ENCODE assay signal across 8 cellular contexts in the genomic region with DNA sequence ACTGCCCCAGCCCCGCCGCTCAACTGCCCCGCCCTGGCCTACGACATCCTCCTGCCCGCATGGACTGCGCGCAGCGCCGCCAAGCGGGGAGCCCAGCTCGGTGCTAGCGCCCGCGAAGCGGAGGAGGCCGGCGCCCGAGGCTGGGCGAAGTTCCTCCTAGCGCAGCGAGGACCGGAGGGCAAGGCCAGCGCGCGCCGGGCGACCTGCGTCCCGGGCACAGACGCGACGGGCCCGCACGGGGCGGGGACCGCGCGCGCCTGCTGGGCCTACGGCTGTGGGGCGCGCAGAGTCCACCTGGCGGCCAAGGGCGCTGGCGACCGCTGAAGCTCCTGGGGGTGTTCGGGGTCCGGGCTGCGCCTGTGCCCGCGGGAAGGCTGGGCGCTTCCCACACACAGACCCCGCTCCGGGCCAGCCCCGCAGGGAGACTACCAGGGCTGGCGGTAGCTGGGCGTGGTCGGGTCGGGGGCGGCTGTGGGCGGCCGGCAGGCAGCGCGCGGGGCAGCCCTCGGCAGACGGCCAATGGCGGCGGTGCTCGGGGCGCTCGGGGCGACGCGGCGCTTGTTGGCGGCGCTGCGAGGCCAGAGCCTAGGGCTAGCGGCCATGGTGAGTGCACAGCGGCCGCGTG. TPM values are rescaled to one million over a fixed set of nuclear protein-coding genes. Genes with fewer than 3 reads are reported as not detected.
DNase-seq lines count a peak whose midpoint lies in the region; ATAC-seq and TF ChIP-seq lines count a peak whose summit lies in the region.

A gene (plus strand): TSS at position 511 of the 625 bp plus-strand sequence. CDS start 9 bp downstream, at position 520.

- peak within 1 kb of the TSS; percentile 90 for H3K4me3 ChIP-seq in BE2C (ENCODE audit: low read depth, low read length)
- H3K4me3 ChIP-seq in kidney epithelial cell (ENCODE audit: low read depth, low read length), result peak within 1 kb of the TSS; percentile 80

- H3K36me3 Mint-ChIP-seq in central memory CD8-positive, alpha-beta T cell (ENCODE audit: insufficient read depth), result peaks cover 18% of the 10 kb centered on the region

- no peaks in the 10 kb centered on the region for H3K9me3 Mint-ChIP-seq in central memory CD8-positive, alpha-beta T cell

- H3K4me1 ChIP-seq in BE2C, result no peaks in the 10 kb centered on the region

- ATAC-seq in HG03378 (IDR thresholded peaks at IDR 0.05; ENCODE audit: unreplicated experiment), result peak; percentile 52
- ATAC-seq in activated CD4-positive, CD25-positive, alpha-beta regulatory T cell treated with anti-CD3 and anti-CD28 coated beads, Interleukin-2, amount 50 U/mL, for 24 hours, result peak; percentile 87 to 91
- ATAC-seq in central memory CD8-positive, alpha-beta T cell (replicated peaks; ENCODE audit: extremely low read depth, poor library complexity, severe bottlenecking), result peak; percentile 90

- H3K4me3 Mint-ChIP-seq in central memory CD8-positive, alpha-beta T cell, result peak within 1 kb of the TSS; percentile 93

- peak; percentile 80 for TF ChIP-seq CTCF in BE2C (IDR thresholded peaks at IDR 0.05; ENCODE audit: low read depth, low read length)
- TF ChIP-seq CTCF in kidney epithelial cell (IDR thresholded peaks at IDR 0.05; ENCODE audit: insufficient read depth, low read length, poor library complexity, severe bottlenecking), result peak; percentile 78

- DNase-seq in BE2C (peak; percentile 97), NCI-H446 treated with DMSO at 0.1 percent for 48 hours (lab: John Stamatoyannopoulos, UW) (peak; percentile 74), kidney epithelial cell (ENCODE audit: low read depth) (peak; percentile 45)
- DNase-seq in central memory CD8-positive, alpha-beta T cell (ENCODE audit: low spot score in 2 of 2), result peak; percentile 91 to 93
- peak; percentile 95 for DNase-seq in stimulated activated CD4-positive, alpha-beta T cell treated with anti-CD3 and anti-CD28 coated beads, Interleukin-15, amount 100 ng/mL, for 24 hours

- no peaks in the 10 kb centered on the region for H3K36me3 ChIP-seq in BE2C
- H3K36me3 ChIP-seq in kidney epithelial cell (ENCODE audit: control insufficient read depth, insufficient read depth, low read length), result no peaks in the 10 kb centered on the region

- peak within 1 kb of the TSS; percentile 94 for H3K27ac Mint-ChIP-seq in central memory CD8-positive, alpha-beta T cell (ENCODE audit: low read depth)

- no peaks in the 10 kb centered on the region for H3K27me3 Mint-ChIP-seq in central memory CD8-positive, alpha-beta T cell

- H3K9me3 ChIP-seq in BE2C, result no peaks in the 10 kb centered on the region

- H3K27me3 ChIP-seq in BE2C (no peaks in the 10 kb centered on the region), kidney epithelial cell (ENCODE audit: control insufficient read depth, insufficient read depth, low read length) (no peaks in the 10 kb centered on the region)

- peak; percentile 68 for TF ChIP-seq POLR2A in GM19099 (IDR thresholded peaks at IDR 0.05; ENCODE audit: extremely low read depth, insufficient read length, low read depth)

- peaks cover 5% of the 10 kb centered on the region for H3K4me1 Mint-ChIP-seq in central memory CD8-positive, alpha-beta T cell

RNA-seq across cellular contexts. Expression of the gene that starts here (rescaled TPM):
- 14.5 TPM for polyA plus RNA-seq in BE2C (2012; ENCODE audit: insufficient read depth, insufficient read length, low read depth)
- total RNA-seq in kidney epithelial cell, result 6.6 and 12.0 TPM in 2 replicates

Comparison
In these comparisons a context has a peak if more than half of its experiments do, and no peak if none do; other contexts are left out.
1. Peak in every context shown above with its lines: DNase-seq, ATAC-seq and H3K4me3 ChIP-seq.
2. DNase-seq: peak in every context shown above with its lines; median percentile 97 in BE2C; 95 in stimulated activated CD4-positive, alpha-beta T cell treated with anti-CD3 and anti-CD28 coated beads, Interleukin-15, amount 100 ng/mL, for 24 hours; 92 in central memory CD8-positive, alpha-beta T cell; 74 in NCI-H446 treated with DMSO at 0.1 percent for 48 hours; 45 in kidney epithelial cell.